ENCODE assay signal across 8 cellular contexts in the genomic region with DNA sequence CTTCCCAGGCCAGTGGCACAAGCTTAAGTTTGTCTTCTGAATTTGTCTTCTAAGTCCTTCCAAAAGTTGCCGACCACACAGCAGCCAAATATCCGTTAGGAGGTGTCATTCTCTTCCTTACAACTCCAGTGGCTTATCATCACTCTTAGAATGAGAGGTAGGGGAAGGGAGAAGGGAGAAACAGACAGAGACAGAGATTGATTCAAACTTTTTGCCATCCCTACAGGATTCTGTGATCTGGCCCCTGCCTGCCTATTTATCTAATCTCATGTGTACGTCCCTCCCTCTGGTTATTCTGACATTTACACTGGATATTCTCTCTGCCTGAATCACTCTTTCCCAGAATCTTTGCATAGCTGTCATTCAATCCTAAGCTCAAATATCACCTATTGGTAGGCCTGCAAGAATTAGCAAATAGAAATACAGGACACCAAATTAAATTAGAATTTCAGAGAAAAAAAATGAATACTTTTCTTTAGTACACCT. TPM values are rescaled to one million over a fixed set of nuclear protein-coding genes. Genes with fewer than 3 reads are reported as not detected.
DNase-seq lines count a peak whose midpoint lies in the region; ATAC-seq, FAIRE-seq and TF ChIP-seq lines count a peak whose summit lies in the region.

No MANE protein-coding gene starts in this region.

- peaks cover 6 to 25% of the 10 kb centered on the region in 2 donors for H3K36me3 Mint-ChIP-seq in CD4-positive, alpha-beta memory T cell
- H3K36me3 Mint-ChIP-seq in neural crest cell (ENCODE audit: low read depth): peaks cover 2% of the 10 kb centered on the region

- H2BK15ac ChIP-seq in H1 (ENCODE audit: low read length): no peak overlapping the region

- no peak for TF ChIP-seq RAD21 in H1 (IDR thresholded peaks at IDR 0.05 in 1 of 2, conservative IDR thresholded peaks at IDR 0.05 in 1 of 2; ENCODE audit: low read depth in 2 of 2, low read length in 2 of 2)

- no peaks in the 10 kb centered on the region for H3K9me3 ChIP-seq in CD4-positive, alpha-beta memory T cell (ENCODE audit: control insufficient read depth in 1 of 2, low read length in 2 of 2)
- H3K9me3 ChIP-seq in H1 (ENCODE audit: insufficient read depth in 2 of 2, low read depth in 1 of 2, low read length in 1 of 2): no peaks in the 10 kb centered on the region

- CTCF ChIA-PET in CD4-positive, alpha-beta memory T cell (lab: Charles Lee; ENCODE audit: partially characterized antibody): interaction anchor here (0.9 to 1.6 kb wide), 3 partner anchors 13 to 109 kb away, joined by 3 to 4 read pairs (median 3); no protein-coding TSS in a partner anchor
- CTCF ChIA-PET in H1 (lab: Charles Lee; ENCODE audit: partially characterized antibody): interaction anchor here (1.0 to 1.4 kb wide), 4 partner anchors 26 to 169 kb away, joined by 3 to 6 read pairs (median 4); a partner anchor contains a TSS

- H3K36me3 ChIP-seq in CD4-positive, alpha-beta memory T cell (ENCODE audit: insufficient read depth, low read length): peaks cover 5% of the 10 kb centered on the region
- peaks cover 16 to 20% (median 20%) of the 10 kb centered on the region in 4 experiments for H3K36me3 ChIP-seq in H1 (ENCODE audit: control insufficient read depth in 2 of 4, insufficient read depth in 4 of 4, low read length in 3 of 4)

- TF ChIP-seq EP300 in H1 (IDR thresholded peaks at IDR 0.05; ENCODE audit: borderline replicate concordance in 1 of 2, low read depth in 2 of 2, low read length in 2 of 2): no peak

- no peak for DNase-seq in CD4-positive, alpha-beta memory T cell
- DNase-seq in NB4 (ENCODE audit: low read depth): no peak
- no peak for DNase-seq in H1 (ENCODE audit: low read depth in 1 of 2, low spot score in 2 of 2)
- DNase-seq in neural crest cell (ENCODE audit: low read depth, low spot score): no peak
- no peak for DNase-seq in NCI-H1092 treated with DMSO at 0.1 percent for 48 hours (lab: John Stamatoyannopoulos, UW)
- DNase-seq in HTR-8/SVneo (ENCODE audit: insufficient read length, low spot score): no peak

- peaks cover 0 to 3% of the 10 kb centered on the region in 2 experiments for H4K20me1 ChIP-seq in H1 (replicated peaks in 1 of 2; ENCODE audit: control insufficient read depth in 1 of 2, insufficient read depth in 2 of 2, low read length in 2 of 2)

- H3K9me3 Mint-ChIP-seq in CD4-positive, alpha-beta memory T cell: no peaks in the 10 kb centered on the region
- no peaks in the 10 kb centered on the region for H3K9me3 Mint-ChIP-seq in neural crest cell

- no peak overlapping the region for H3K9ac ChIP-seq in H1 (replicated peaks in 1 of 4; ENCODE audit: extremely low read depth in 1 of 4, low read depth in 3 of 4, low read length in 3 of 4)

- H3K4me1 Mint-ChIP-seq in CD4-positive, alpha-beta memory T cell: peaks cover 18 to 36% (median 26%) of the 10 kb centered on the region in 4 donors
- H3K4me1 Mint-ChIP-seq in neural crest cell: peaks cover 29% of the 10 kb centered on the region

- no peak overlapping the region for H3K23ac ChIP-seq in H1 (ENCODE audit: insufficient read length)

- no peak overlapping the region for H4K8ac ChIP-seq in H1 (ENCODE audit: extremely low read depth, insufficient read depth, low read length)

- FAIRE-seq in H1 (lab: Jason Lieb, UNC) (no peak), HTR-8/SVneo (lab: Jason Lieb, UNC) (no peak)

- H3K27me3 ChIP-seq in CD4-positive, alpha-beta memory T cell (ENCODE audit: insufficient read depth, low read length): no peaks in the 10 kb centered on the region
- peaks cover 0 to 3% (median 0%) of the 10 kb centered on the region in 4 experiments; a peak in 2 of 7 replicates for H3K27me3 ChIP-seq in H1 (replicated peaks in 1 of 4; ENCODE audit: control insufficient read depth in 3 of 4, extremely low read depth in 1 of 4, insufficient read depth in 3 of 4, low read length in 3 of 4)

- peaks cover 12% of the 10 kb centered on the region for H3K79me1 ChIP-seq in H1 (ENCODE audit: low read depth, low read length)

- H2BK12ac ChIP-seq in H1 (ENCODE audit: low read depth, low read length): no peak overlapping the region

- H3K4me3 Mint-ChIP-seq in CD4-positive, alpha-beta memory T cell: peak overlapping the region; percentile 98 to 99 (median 99)
- peak overlapping the region; percentile 100 for H3K4me3 Mint-ChIP-seq in neural crest cell

- intact Hi-C loops in CD4-positive, alpha-beta memory T cell (cut with micrococcal nuclease): loop anchor here (1.0 to 2.0 kb wide), 2 partner anchors 42 to 121 kb away; a partner anchor contains a TSS

- no peak overlapping the region for H2BK20ac ChIP-seq in H1 (ENCODE audit: low read length)

- H4K5ac ChIP-seq in H1 (ENCODE audit: insufficient read length, low read depth, low read length): no peak overlapping the region

- no peaks in the 10 kb centered on the region for H3K27me3 Mint-ChIP-seq in CD4-positive, alpha-beta memory T cell
- peaks cover 49% of the 10 kb centered on the region for H3K27me3 Mint-ChIP-seq in neural crest cell (ENCODE audit: low read depth)

- H2BK5ac ChIP-seq in H1 (ENCODE audit: low read depth, low read length): no peak overlapping the region

- H2BK120ac ChIP-seq in H1 (replicated peaks; ENCODE audit: low read depth, low read length): no peak overlapping the region

- H3K14ac ChIP-seq in H1 (ENCODE audit: insufficient read length): no peak overlapping the region

- peak overlapping the region; percentile 65; the same call in 1 of the 2 replicates for H2AFZ ChIP-seq in H1 (ENCODE audit: low read length)

- H3K4me1 ChIP-seq in CD4-positive, alpha-beta memory T cell (ENCODE audit: insufficient read depth, low read length): peaks cover 17% of the 10 kb centered on the region
- no peaks in the 10 kb centered on the region; a peak in 1 of 7 replicates for H3K4me1 ChIP-seq in H1 (replicated peaks in 1 of 4; ENCODE audit: control insufficient read depth in 3 of 4, insufficient read depth in 4 of 4, low read length in 3 of 4)

- H3K4ac ChIP-seq in H1 (replicated peaks; ENCODE audit: insufficient read length, low read depth, low read length): no peak overlapping the region

- no peak overlapping the region for H4K91ac ChIP-seq in H1 (replicated peaks; ENCODE audit: insufficient read length, low read length)

- no peak overlapping the region for H2AK5ac ChIP-seq in H1 (ENCODE audit: low read depth, low read length)

- WGBS in H1 (ENCODE audit: extremely low coverage in 1 of 2, insufficient coverage in 1 of 2, insufficient read length in 1 of 2, insufficient replicate concordance in 2 of 2, low coverage in 1 of 2, low lambda C conversion rate in 2 of 2, missing lambda C conversion rate in 1 of 2), 2 experiments: 11% methylated on average over 2 of the region's 3 CpGs; no CpG with 5 or more reads in 1 of the 2 experiments

- peak overlapping the region; percentile 99 to 100 (median 99) for H3K27ac Mint-ChIP-seq in CD4-positive, alpha-beta memory T cell
- peak overlapping the region; percentile 15 for H3K27ac Mint-ChIP-seq in neural crest cell (ENCODE audit: unreplicated experiment)

- peak overlapping the region; percentile 89 for H3K27ac ChIP-seq in CD4-positive, alpha-beta memory T cell (ENCODE audit: low read depth, low read length)
- no peak overlapping the region for H3K27ac ChIP-seq in H1 (ENCODE audit: low read depth, low read length)

- no peak overlapping the region for H3K56ac ChIP-seq in H1 (replicated peaks; ENCODE audit: insufficient read length, low read depth, low read length)

- peak overlapping the region; percentile 14 to 74 for H3K4me3 ChIP-seq in CD4-positive, alpha-beta memory T cell (ENCODE audit: low read length in 2 of 2)
- H3K4me3 ChIP-seq in NB4 (ENCODE audit: low read depth, low read length) (peak overlapping the region; percentile 56), H1 (ENCODE audit: extremely low read depth in 1 of 4, insufficient read depth in 2 of 4, low read depth in 3 of 4, low read length in 4 of 4) (peak overlapping the region in 2 of 4 experiments; percentile 94 to 97; a peak in 4 of 8 replicates)

- POLR2A ChIA-PET in CD4-positive, alpha-beta memory T cell (lab: Charles Lee; ENCODE audit: partially characterized antibody): interaction anchor here (0.6 to 1.7 kb wide), 7 partner anchors 20 to 934 kb away, joined by 3 to 21 read pairs (median 5); a partner anchor contains a TSS
- POLR2A ChIA-PET in H1 (lab: Charles Lee; ENCODE audit: partially characterized antibody): interaction anchor here (1.4 to 2.9 kb wide), 5 partner anchors 9 to 42 kb away, joined by 3 to 9 read pairs (median 5); a partner anchor contains a TSS

- no peak overlapping the region for H3K18ac ChIP-seq in H1 (ENCODE audit: extremely low read depth, low read length)

- H3K4me2 ChIP-seq in H1 (ENCODE audit: insufficient read depth in 1 of 2, low read depth in 2 of 2, low read length in 2 of 2): peak overlapping the region; percentile 58 to 79

- H3K79me2 ChIP-seq in H1 (ENCODE audit: control insufficient read depth in 1 of 2, insufficient read depth in 2 of 2, low read length in 2 of 2): peaks cover 22 to 38% of the 10 kb centered on the region in 2 experiments

- H3K23me2 ChIP-seq in H1 (ENCODE audit: low read depth, low read length): no peaks in the 10 kb centered on the region

- ATAC-seq in GM21381 (IDR thresholded peaks at IDR 0.05; ENCODE audit: unreplicated experiment) (no peak), HG03342 (IDR thresholded peaks at IDR 0.05; ENCODE audit: unreplicated experiment) (no peak)

- TF ChIP-seq CTCF in NB4 (IDR thresholded peaks at IDR 0.05; ENCODE audit: low read depth, low read length) (no peak), H1 (IDR thresholded peaks at IDR 0.05; ENCODE audit: control extremely low read depth in 1 of 3, insufficient read depth in 1 of 3, low read depth in 1 of 3, low read length in 3 of 3) (no peak), neural crest cell (conservative IDR thresholded peaks at IDR 0.05) (no peak)

- TF ChIP-seq POLR2A in NB4 (IDR thresholded peaks at IDR 0.05; ENCODE audit: extremely low read depth, insufficient read length): no peak
- TF ChIP-seq POLR2A in H1 (IDR thresholded peaks at IDR 0.05; ENCODE audit: control extremely low read depth in 1 of 2, low read depth in 2 of 2, low read length in 2 of 2): no peak

RNA-seq across cellular contexts. Expression of a gene that starts 0.5 kb away (rescaled TPM):
- 10 to 100 TPM; 33.9 to 37.1 TPM for total RNA-seq in CD4-positive, alpha-beta memory T cell
- polyA plus RNA-seq in CD4-positive, alpha-beta memory T cell: 10 to 100 TPM; 33.6 to 56.3 TPM
- total RNA-seq in H1 (2021; fragmentation: NEBNext Ultra II Directional; extraction: Animal tissue kit (Norgen Biotek cat#: 25700)): 88.3 and 95.6 TPM in 2 replicates
- 14.0 and 22.2 TPM in 2 replicates for polyA plus RNA-seq in H1 (2011; rRNA removed)
- 48.1 TPM for polyA plus RNA-seq in H1 (2011; cell fraction: cytosol; rRNA removed)
- polyA plus RNA-seq in H1 (2011; cell fraction: nucleus; rRNA removed): 42.9 TPM
- 99.8 to 147 TPM (median 109 TPM) in 4 replicates for polyA plus RNA-seq in H1 (2012, experiment 1 of 2)
- polyA plus RNA-seq in H1 (2012, experiment 2 of 2): 5.4 TPM
- polyA plus RNA-seq in H1 (2013, experiment 1 of 2): 160 TPM
- polyA plus RNA-seq in H1 (2013, experiment 2 of 2): 161 TPM
- polyA minus RNA-seq in H1 (2011; rRNA and poly(A)+ RNA removed): 61.5 and 65.6 TPM in 2 replicates
- polyA minus RNA-seq in H1 (2011; cell fraction: cytosol; rRNA and poly(A)+ RNA removed): 62.8 TPM
- 123 TPM for polyA minus RNA-seq in H1 (2011; cell fraction: nucleus; rRNA and poly(A)+ RNA removed)
- total RNA-seq in neural crest cell: 73.1 and 76.6 TPM in 2 replicates

RNA-seq across cellular contexts. Expression of a gene that starts 38.5 kb away (rescaled TPM):
- not detected for total RNA-seq in CD4-positive, alpha-beta memory T cell
- not detected for polyA plus RNA-seq in CD4-positive, alpha-beta memory T cell
- 0.21 TPM in 1 of 2 replicates, not detected in the other for total RNA-seq in H1 (2021; fragmentation: NEBNext Ultra II Directional; extraction: Animal tissue kit (Norgen Biotek cat#: 25700))
- 0.28 and 0.39 TPM in 2 replicates for polyA plus RNA-seq in H1 (2011; rRNA removed)
- 0.25 TPM for polyA plus RNA-seq in H1 (2011; cell fraction: cytosol; rRNA removed)
- polyA plus RNA-seq in H1 (2011; cell fraction: nucleus; rRNA removed): 0.23 TPM
- polyA plus RNA-seq in H1 (2012, experiment 1 of 2): 0.41 to 0.64 TPM (median 0.55 TPM) in 4 replicates
- 0.25 TPM for polyA plus RNA-seq in H1 (2012, experiment 2 of 2)
- 0.08 TPM for polyA plus RNA-seq in H1 (2013, experiment 1 of 2)
- polyA plus RNA-seq in H1 (2013, experiment 2 of 2): 0.04 TPM
- 0.44 and 0.59 TPM in 2 replicates for polyA minus RNA-seq in H1 (2011; rRNA and poly(A)+ RNA removed)
- not detected for polyA minus RNA-seq in H1 (2011; cell fraction: cytosol; rRNA and poly(A)+ RNA removed)
- polyA minus RNA-seq in H1 (2011; cell fraction: nucleus; rRNA and poly(A)+ RNA removed): not detected
- 0.50 and 0.54 TPM in 2 replicates for total RNA-seq in neural crest cell

RNA-seq across cellular contexts. Expression of a gene that starts 39.5 kb away (rescaled TPM):
- total RNA-seq in CD4-positive, alpha-beta memory T cell: under 1 TPM in 1 of 2 experiments, not detected in 1; 0.25 TPM
- polyA plus RNA-seq in CD4-positive, alpha-beta memory T cell: under 1 TPM in 1 of 2 donors, not detected in 1; 0.69 TPM
- 9.5 and 11.3 TPM in 2 replicates for total RNA-seq in H1 (2021; fragmentation: NEBNext Ultra II Directional; extraction: Animal tissue kit (Norgen Biotek cat#: 25700))
- polyA plus RNA-seq in H1 (2011; rRNA removed): 8.9 and 10.9 TPM in 2 replicates
- 14.0 TPM for polyA plus RNA-seq in H1 (2011; cell fraction: cytosol; rRNA removed)
- 16.1 TPM for polyA plus RNA-seq in H1 (2011; cell fraction: nucleus; rRNA removed)
- 16.4 to 23.1 TPM (median 20.9 TPM) in 4 replicates for polyA plus RNA-seq in H1 (2012, experiment 1 of 2)
- 5.1 TPM for polyA plus RNA-seq in H1 (2012, experiment 2 of 2)
- 10.6 TPM for polyA plus RNA-seq in H1 (2013, experiment 1 of 2)
- polyA plus RNA-seq in H1 (2013, experiment 2 of 2): 11.6 TPM
- 7.2 and 9.9 TPM in 2 replicates for polyA minus RNA-seq in H1 (2011; rRNA and poly(A)+ RNA removed)
- 5.9 TPM for polyA minus RNA-seq in H1 (2011; cell fraction: cytosol; rRNA and poly(A)+ RNA removed)
- 13.5 TPM for polyA minus RNA-seq in H1 (2011; cell fraction: nucleus; rRNA and poly(A)+ RNA removed)
- total RNA-seq in neural crest cell: 28.6 and 30.6 TPM in 2 replicates

RNA-seq across cellular contexts. Expression of a gene that starts 42.1 kb away (rescaled TPM):
- 10 to 100 TPM; 29.8 to 30.2 TPM for total RNA-seq in CD4-positive, alpha-beta memory T cell
- 1 to 10 TPM; 2.1 to 7.1 TPM for polyA plus RNA-seq in CD4-positive, alpha-beta memory T cell
- 14.8 and 15.7 TPM in 2 replicates for total RNA-seq in H1 (2021; fragmentation: NEBNext Ultra II Directional; extraction: Animal tissue kit (Norgen Biotek cat#: 25700))
- 3.7 and 6.3 TPM in 2 replicates for polyA plus RNA-seq in H1 (2011; rRNA removed)
- 5.1 TPM for polyA plus RNA-seq in H1 (2011; cell fraction: cytosol; rRNA removed)
- polyA plus RNA-seq in H1 (2011; cell fraction: nucleus; rRNA removed): 7.3 TPM
- 6.5 to 9.5 TPM (median 7.4 TPM) in 4 replicates for polyA plus RNA-seq in H1 (2012, experiment 1 of 2)
- polyA plus RNA-seq in H1 (2012, experiment 2 of 2): 2.7 TPM
- polyA plus RNA-seq in H1 (2013, experiment 1 of 2): 5.4 TPM
- polyA plus RNA-seq in H1 (2013, experiment 2 of 2): 5.0 TPM
- polyA minus RNA-seq in H1 (2011; rRNA and poly(A)+ RNA removed): 6.3 TPM in 2 replicates
- polyA minus RNA-seq in H1 (2011; cell fraction: cytosol; rRNA and poly(A)+ RNA removed): 7.1 TPM
- 18.4 TPM for polyA minus RNA-seq in H1 (2011; cell fraction: nucleus; rRNA and poly(A)+ RNA removed)
- total RNA-seq in neural crest cell: 22.4 and 23.0 TPM in 2 replicates
